ENCODE assay signal across 9 cellular contexts in the genomic region with DNA sequence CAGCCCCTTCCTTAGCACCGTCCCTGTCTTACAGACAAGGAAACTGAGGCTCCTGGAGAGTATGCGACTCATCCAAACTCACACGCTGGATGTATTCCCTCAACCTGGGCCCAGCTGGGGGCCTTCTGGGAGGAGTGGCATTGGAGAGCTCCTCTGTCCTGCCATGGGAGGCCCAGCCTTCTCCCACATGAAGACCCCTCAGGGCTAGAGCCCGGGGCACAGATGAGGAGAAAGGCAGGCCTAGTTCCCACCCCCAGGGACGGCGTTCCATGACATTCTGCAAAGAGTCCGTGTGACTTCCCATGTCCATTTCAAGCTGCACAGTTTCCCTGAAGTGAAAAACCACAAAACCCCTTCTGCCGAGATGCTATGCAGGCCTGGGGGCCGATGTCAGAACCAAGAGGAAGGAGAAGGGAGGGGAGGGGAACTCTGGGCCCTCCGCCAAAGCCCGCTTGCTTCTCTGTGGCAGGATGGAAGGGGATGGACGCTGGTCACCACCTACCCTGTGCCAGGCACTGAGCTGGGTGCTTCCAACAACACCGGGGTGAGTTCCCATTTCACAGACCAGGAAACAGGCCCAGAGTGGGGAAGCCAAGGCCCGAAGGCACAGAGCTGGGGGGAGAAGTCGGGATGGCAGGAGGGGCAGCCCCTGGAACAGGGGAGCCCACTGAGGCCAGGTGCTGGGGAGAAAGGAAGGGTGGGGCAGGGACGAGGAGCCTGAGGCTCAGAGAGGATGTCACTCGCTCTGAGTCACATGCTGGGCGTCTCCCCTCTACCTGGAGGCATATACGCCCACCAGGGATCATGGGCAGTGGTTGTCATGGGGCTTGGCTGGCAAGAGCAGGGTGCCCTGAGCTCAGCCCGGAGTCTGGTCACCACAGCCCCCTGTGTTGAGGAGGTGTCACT. TPM values are rescaled to one million over a fixed set of nuclear protein-coding genes. Genes with fewer than 3 reads are reported as not detected.
A peak's percentile ranks its signal among the peaks of the same experiment; 100 is the strongest.
DNase-seq lines count a peak whose midpoint lies in the region; ATAC-seq and TF ChIP-seq lines count a peak whose summit lies in the region.
"Had no signal": no experiment of that assay in that cellular context is flagged by ENCODE, and none has a peak within 500 bp of the region (broad histone marks: within the 10 kb centered on the region; RNA-seq: fewer than 3 reads in every experiment).

No MANE protein-coding gene starts in this region.

- peak; percentile 27 for DNase-seq in IMR-90
- peak; percentile 58 to 64 for DNase-seq in activated CD4-positive, alpha-beta T cell treated with anti-CD3 and anti-CD28 coated beads, Interleukin-2, amount 50 U/mL, for 4 hours
- DNase-seq in fibroblast of lung (ENCODE audit: low read depth in 2 of 2): peak in 1 of 2 donors; percentile 73
- peak; percentile 42 for DNase-seq in stimulated activated CD4-positive, alpha-beta T cell treated with anti-CD3 and anti-CD28 coated beads, Interleukin-4, amount 100 ng/mL, for 24 hours
- no peak for DNase-seq in DMS79 treated with DMSO at 0.1 percent for 48 hours (lab: John Stamatoyannopoulos, UW)

- H3K56ac ChIP-seq in IMR-90 (ENCODE audit: extremely low read depth, insufficient read depth, low read length): 0 out of 2 replicates have a peak overlapping the region, but pooled peaks have one; percentile 22

- ATAC-seq in IMR-90 (ENCODE audit: low read depth): peak; percentile 5; the same call in 1 of the 2 replicates
- no peak for ATAC-seq in GM18858 (IDR thresholded peaks at IDR 0.05; ENCODE audit: unreplicated experiment)
- ATAC-seq in HG03571 (IDR thresholded peaks at IDR 0.05; ENCODE audit: unreplicated experiment): no peak
- no peak for ATAC-seq in GM18861 (IDR thresholded peaks at IDR 0.05; ENCODE audit: unreplicated experiment)

- H3K4ac ChIP-seq in IMR-90 (ENCODE audit: low read depth, low read length): peak overlapping the region; percentile 90

- dilution Hi-C loops in IMR-90 (cut with HindIII; ENCODE audit: low sequenced_read_pairs, unreplicated experiment): no loop called here

- H3K9ac ChIP-seq in IMR-90 (ENCODE audit: low read depth, low read length) (no peak overlapping the region), fibroblast of lung (ENCODE audit: insufficient read depth, low read length) (no peak overlapping the region)

- H2AK9ac ChIP-seq in IMR-90 (replicated peaks; ENCODE audit: low read depth, low read length, poor library complexity): peak overlapping the region; percentile 88

- H3K36me3 ChIP-seq in IMR-90 (ENCODE audit: control insufficient read depth, insufficient read depth, low read length) (no peaks in the 10 kb centered on the region), fibroblast of lung (ENCODE audit: control insufficient read depth, insufficient read depth, low read length) (no peaks in the 10 kb centered on the region)

- in situ Hi-C loops in IMR-90 (cut with MboI; ENCODE audit: low sequenced_read_pairs): no loop called here

- H3K4me1 ChIP-seq in IMR-90 (ENCODE audit: control insufficient read depth, insufficient read depth, low read length) (peaks cover 22% of the 10 kb centered on the region), fibroblast of lung (ENCODE audit: control insufficient read depth, extremely low read depth, insufficient read depth, low read length) (peaks cover 18% of the 10 kb centered on the region)

- TF ChIP-seq CTCF in IMR-90 (conservative IDR thresholded peaks at IDR 0.05; ENCODE audit: low read depth, low read length): no peak
- TF ChIP-seq CTCF in fibroblast of lung (conservative IDR thresholded peaks at IDR 0.05 in 1 of 2, IDR thresholded peaks at IDR 0.05 in 1 of 2; ENCODE audit: low read depth in 1 of 2, low read length in 2 of 2): no peak

- H4K5ac ChIP-seq in IMR-90 (ENCODE audit: low read depth, low read length): peak overlapping the region; percentile 49

- no peaks in the 10 kb centered on the region for H3K9me3 ChIP-seq in IMR-90 (ENCODE audit: control insufficient read depth, insufficient read depth, low read length)
- no peaks in the 10 kb centered on the region for H3K9me3 ChIP-seq in fibroblast of lung (ENCODE audit: control insufficient read depth, insufficient read depth, low read depth, low read length)

- no peak for TF ChIP-seq RAD21 in IMR-90 (IDR thresholded peaks at IDR 0.05; ENCODE audit: low read length)

- CTCF ChIA-PET in IMR-90 (lab: Yijun Ruan, JAX): interaction anchor here (0.6 kb wide), 1 partner anchor 182 kb away, joined by 5 read pairs; no protein-coding TSS in a partner anchor

- no peak overlapping the region; the same call in 1 of the 2 replicates for H3K27ac ChIP-seq in IMR-90 (ENCODE audit: insufficient read depth, low read length)
- H3K27ac ChIP-seq in fibroblast of lung (ENCODE audit: insufficient read depth, low read length): peak overlapping the region; percentile 5

- H2BK15ac ChIP-seq in IMR-90 (ENCODE audit: low read depth, low read length): peak overlapping the region; percentile 77; the same call in 2 of the 3 replicates

- no TSS peak for BruUV-seq in IMR-90 (replicated peaks; lab: Mats Ljungman, UMichigan)

- no peak for TF ChIP-seq POLR2A in IMR-90 (IDR thresholded peaks at IDR 0.05; ENCODE audit: low read depth, low read length)

- H4K91ac ChIP-seq in IMR-90 (ENCODE audit: insufficient read depth, low read depth, low read length): peak overlapping the region; percentile 77

- peak overlapping the region; percentile 37 for H3K14ac ChIP-seq in IMR-90 (replicated peaks; ENCODE audit: low read depth, low read length)

- peak overlapping the region; percentile 64 for H2AFZ ChIP-seq in IMR-90 (replicated peaks; ENCODE audit: low read length, poor library complexity)
- H2AFZ ChIP-seq in fibroblast of lung (ENCODE audit: low read length): no peak overlapping the region

- peak overlapping the region; percentile 79 for H2BK120ac ChIP-seq in IMR-90 (ENCODE audit: low read depth, low read length)

- H4K20me1 ChIP-seq in IMR-90 (ENCODE audit: insufficient read depth, low read length) (peaks cover 7% of the 10 kb centered on the region), fibroblast of lung (ENCODE audit: control insufficient read depth, extremely low read depth, insufficient read depth, low read length) (no peaks in the 10 kb centered on the region)

- 70% methylated on average over 3 of the region's 20 CpGs; no CpG with 5 or more reads in 1 of the 2 experiments for WGBS in IMR-90 (ENCODE audit: extremely low coverage in 2 of 2, insufficient read length in 1 of 2), 2 experiments

- H3K9me1 ChIP-seq in IMR-90 (ENCODE audit: insufficient read depth, low read length): peaks cover 15% of the 10 kb centered on the region

- H3K4me3 ChIP-seq in IMR-90 (ENCODE audit: insufficient read depth, low read depth, low read length) (no peak overlapping the region), fibroblast of lung (replicated peaks in 1 of 4; ENCODE audit: control extremely low read depth in 1 of 4, insufficient read depth in 1 of 4, low read depth in 3 of 4, low read length in 4 of 4) (no peak overlapping the region)

- H3K18ac ChIP-seq in IMR-90 (ENCODE audit: low read depth, low read length): peak overlapping the region; percentile 35; the same call in 1 of the 2 replicates

- no peak overlapping the region for H3K4me2 ChIP-seq in IMR-90 (ENCODE audit: low read depth, low read length)
- H3K4me2 ChIP-seq in fibroblast of lung (ENCODE audit: extremely low read depth, insufficient read depth, low read length): no peak overlapping the region

- peak overlapping the region; percentile 80 for H2BK20ac ChIP-seq in IMR-90 (ENCODE audit: low read depth, low read length)

- H3K27me3 ChIP-seq in IMR-90 (ENCODE audit: control insufficient read depth, insufficient read depth, low read length) (no peaks in the 10 kb centered on the region), fibroblast of lung (ENCODE audit: control insufficient read depth, insufficient read depth, low read length) (no peaks in the 10 kb centered on the region)

- no peaks in the 10 kb centered on the region for H3K79me2 ChIP-seq in fibroblast of lung (ENCODE audit: control insufficient read depth, insufficient read depth, low read length)

- H3K23ac ChIP-seq in IMR-90 (ENCODE audit: low read depth, low read length): peak overlapping the region; percentile 7

- H2AK5ac ChIP-seq in IMR-90 (ENCODE audit: low read depth, low read length): peak overlapping the region; percentile 88

- intact Hi-C loops in IMR-90 (cut with micrococcal nuclease): no loop called here

- H2BK5ac ChIP-seq in IMR-90 (ENCODE audit: low read depth, low read length, poor library complexity, severe bottlenecking): peak overlapping the region; percentile 71

- peaks cover 0 to 7% of the 10 kb centered on the region in 2 experiments; a peak in 1 of 4 replicates for H3K79me1 ChIP-seq in IMR-90 (ENCODE audit: low read depth in 1 of 2, low read length in 2 of 2)

- peak overlapping the region; percentile 5 to 76; a peak in 2 of 4 replicates for H4K8ac ChIP-seq in IMR-90 (ENCODE audit: low read depth in 2 of 2, low read length in 2 of 2)

- POLR2A ChIA-PET in IMR-90 (lab: Charles Lee; ENCODE audit: unreplicated experiment): no interaction called here

RNA-seq across cellular contexts. Expression of a gene that starts 15.7 kb away (rescaled TPM):
- total RNA-seq in IMR-90 (2012; rRNA removed) (10.0 and 11.1 TPM in 2 replicates), fibroblast of lung (1.5 and 2.1 TPM in 2 replicates)
- polyA plus RNA-seq in IMR-90 (2012; rRNA removed) (72.3 and 77.1 TPM in 2 replicates), fibroblast of lung (10.5 and 10.9 TPM in 2 replicates)
- 56.9 and 106 TPM in 2 replicates for polyA plus RNA-seq in IMR-90 (2012; cell fraction: cytosol; rRNA removed)
- polyA plus RNA-seq in IMR-90 (2012; cell fraction: nucleus; rRNA removed; ENCODE audit: low replicate concordance): 33.8 and 79.6 TPM in 2 replicates
- 20.8 and 21.7 TPM in 2 replicates for polyA plus RNA-seq in fibroblast of lung (2012)
- polyA minus RNA-seq in fibroblast of lung (ENCODE audit: low replicate concordance): 47.3 and 61.6 TPM in 2 replicates

RNA-seq across cellular contexts. Expression of a gene that starts 16.1 kb away (rescaled TPM):
- total RNA-seq in IMR-90 (2012; rRNA removed) (under 0.01 TPM in 2 replicates), fibroblast of lung (not detected in 2 replicates)
- polyA plus RNA-seq in IMR-90 (2012; rRNA removed) (0.07 TPM in 2 replicates), fibroblast of lung (not detected in 2 replicates)
- 0.03 and 0.04 TPM in 2 replicates for polyA plus RNA-seq in IMR-90 (2012; cell fraction: cytosol; rRNA removed)
- 0.09 and 0.16 TPM in 2 replicates for polyA plus RNA-seq in IMR-90 (2012; cell fraction: nucleus; rRNA removed; ENCODE audit: low replicate concordance)
- polyA plus RNA-seq in fibroblast of lung (2012): not detected in 2 replicates
- not detected in 2 replicates for polyA minus RNA-seq in fibroblast of lung (ENCODE audit: low replicate concordance)

RNA-seq across cellular contexts. Expression of a gene that starts 40.3 kb away (rescaled TPM):
- total RNA-seq in IMR-90 (2012; rRNA removed) (1.1 TPM in 2 replicates), fibroblast of lung (3.5 and 4.6 TPM in 2 replicates)
- polyA plus RNA-seq in IMR-90 (2012; rRNA removed) (10.0 and 10.9 TPM in 2 replicates), fibroblast of lung (3.0 and 7.4 TPM in 2 replicates)
- 3.1 and 9.8 TPM in 2 replicates for polyA plus RNA-seq in IMR-90 (2012; cell fraction: cytosol; rRNA removed)
- polyA plus RNA-seq in IMR-90 (2012; cell fraction: nucleus; rRNA removed; ENCODE audit: low replicate concordance): 53.9 and 59.1 TPM in 2 replicates
- polyA plus RNA-seq in fibroblast of lung (2012): 3.4 and 9.0 TPM in 2 replicates
- 2.7 and 13.4 TPM in 2 replicates for polyA minus RNA-seq in fibroblast of lung (ENCODE audit: low replicate concordance)

RNA-seq across cellular contexts. Expression of a gene that starts 53.9 kb away (rescaled TPM):
- total RNA-seq in IMR-90 (2012; rRNA removed) (0.28 and 0.36 TPM in 2 replicates), fibroblast of lung (under 0.01 and 0.26 TPM in 2 replicates)
- polyA plus RNA-seq in IMR-90 (2012; rRNA removed) (0.55 and 0.85 TPM in 2 replicates), fibroblast of lung (0.12 TPM in 1 of 2 replicates, not detected in the other)
- 0.38 TPM in 2 replicates for polyA plus RNA-seq in IMR-90 (2012; cell fraction: cytosol; rRNA removed)
- polyA plus RNA-seq in IMR-90 (2012; cell fraction: nucleus; rRNA removed; ENCODE audit: low replicate concordance): 0.68 and 0.84 TPM in 2 replicates
- 0.14 TPM in 1 of 2 replicates, not detected in the other for polyA plus RNA-seq in fibroblast of lung (2012)
- not detected in 2 replicates for polyA minus RNA-seq in fibroblast of lung (ENCODE audit: low replicate concordance)
- total RNA-seq: H1 had no signal
